In genomic region chr1:154550070-154550469, GRCh38 we compare ENCODE assay signal across 26 cellular contexts. TPM values are rescaled to one million over a fixed set of nuclear protein-coding genes. Genes with fewer than 3 reads are reported as not detected.
A peak's percentile ranks its signal among the peaks of the same experiment; 100 is the strongest.
DNase-seq lines count a peak whose midpoint lies in the region; ATAC-seq and TF ChIP-seq lines count a peak whose summit lies in the region.
"Had no signal": no experiment of that assay in that cellular context is flagged by ENCODE, and none has a peak within 500 bp of the region (broad histone marks: within the 10 kb centered on the region; RNA-seq: fewer than 3 reads in every experiment).

No MANE protein-coding gene starts in this region.

- no peak overlapping the region for H3K4me3 ChIP-seq in PC-3 (ENCODE audit: low read length)
- no peak overlapping the region for H3K4me3 ChIP-seq in MG63
- H3K4me3 ChIP-seq: BLaER1 treated with 17β-estradiol and CSF1 and Interleukin-3, amounts not matched to agents 10 nM and 100 nM; SJSA1 had no signal

- H2AFZ ChIP-seq in PC-3 (ENCODE audit: low read length), result no peak overlapping the region

- no peak overlapping the region for H3K4me3 Mint-ChIP-seq in stimulated activated naive CD8-positive, alpha-beta T cell treated with anti-CD3 and anti-CD28 coated beads, Interleukin-15, amount 100 ng/mL, for 72 hours
- no peak overlapping the region for H3K4me3 Mint-ChIP-seq in activated naive CD4-positive, alpha-beta T cell treated with anti-CD3 and anti-CD28 coated beads, Interleukin-2, amount 10 ng/mL, durations not matched to agents 7 days and 5 days
- H3K4me3 Mint-ChIP-seq: CD4-positive, alpha-beta T cell had no signal

- CTCF ChIA-PET in PC-3 (lab: Charles Lee) (no interaction called here), GM10248 (lab: Yijun Ruan, JAX) (interaction anchor here (0.6 to 14.3 kb wide), 5 partner anchors 10 to 328 kb away, joined by 3 to 369 read pairs (median 3); no protein-coding TSS in a partner anchor)
- CTCF ChIA-PET in activated naive CD4-positive, alpha-beta T cell treated with anti-CD3 and anti-CD28 coated beads, Interleukin-2, amount 10 ng/mL, durations not matched to agents 7 days and 5 days (lab: Charles Lee), result interaction anchor here (10.2 kb wide), 1 partner anchor 69 kb away, joined by 128 read pairs; no protein-coding TSS in a partner anchor

- POLR2A ChIA-PET in PC-3 (lab: Charles Lee; ENCODE audit: unreplicated experiment), result no interaction called here
- POLR2A ChIA-PET in GM10248 (lab: Yijun Ruan, JAX), result no interaction called here

- peaks cover 39% of the 10 kb centered on the region for H3K4me1 Mint-ChIP-seq in stimulated activated naive CD8-positive, alpha-beta T cell treated with anti-CD3 and anti-CD28 coated beads, Interleukin-15, amount 100 ng/mL, for 72 hours
- peaks cover 16% of the 10 kb centered on the region for H3K4me1 Mint-ChIP-seq in activated naive CD4-positive, alpha-beta T cell treated with anti-CD3 and anti-CD28 coated beads, Interleukin-2, amount 10 ng/mL, durations not matched to agents 7 days and 5 days

- H3K9ac ChIP-seq in PC-3 (ENCODE audit: low read length), result no peak overlapping the region

- no peak for ATAC-seq in stimulated activated naive CD8-positive, alpha-beta T cell treated with anti-CD3 and anti-CD28 coated beads, Interleukin-15, amount 100 ng/mL, for 72 hours
- no peak for ATAC-seq in stimulated activated naive CD8-positive, alpha-beta T cell treated with anti-CD3 and anti-CD28 coated beads, Interleukin-15, Interleukin-2, amounts not matched to agents 100 U/mL and 50 U/mL, for 24 hours
- ATAC-seq in PC-3, result no peak
- ATAC-seq: Right ventricle myocardium inferior had no signal

- peak overlapping the region; percentile 6 to 29 for H3K27ac Mint-ChIP-seq in stimulated activated naive CD8-positive, alpha-beta T cell treated with anti-CD3 and anti-CD28 coated beads, Interleukin-15, amount 100 ng/mL, for 72 hours
- H3K27ac Mint-ChIP-seq in activated naive CD4-positive, alpha-beta T cell treated with anti-CD3 and anti-CD28 coated beads, Interleukin-2, amount 10 ng/mL, durations not matched to agents 7 days and 5 days, result no peak overlapping the region
- H3K27ac Mint-ChIP-seq: CD4-positive, alpha-beta T cell had no signal

- H3F3A ChIP-seq in PC-3 (ENCODE audit: low read length, unreplicated experiment), result no peaks in the 10 kb centered on the region

- H3K4me2 ChIP-seq in PC-3 (ENCODE audit: low read length), result no peak overlapping the region

- no peaks in the 10 kb centered on the region for H3K27me3 ChIP-seq in PC-3 (ENCODE audit: low read length)
- no peaks in the 10 kb centered on the region for H3K27me3 ChIP-seq in MG63
- H3K27me3 ChIP-seq: BLaER1 treated with 17β-estradiol and CSF1 and Interleukin-3, amounts not matched to agents 10 nM and 100 nM; SJSA1 had no signal

- no peaks in the 10 kb centered on the region for H3K9me2 ChIP-seq in PC-3 (replicated peaks; ENCODE audit: low read length)

- H3K36me3 ChIP-seq in PC-3 (ENCODE audit: low read depth, low read length) (peaks cover 58% of the 10 kb centered on the region), MG63 (peaks cover 59% of the 10 kb centered on the region)

- BruUV-seq in PC-3 (replicated peaks; lab: Mats Ljungman, UMichigan), result TSS peak; percentile 23

- H3K27me3 Mint-ChIP-seq in stimulated activated naive CD8-positive, alpha-beta T cell treated with anti-CD3 and anti-CD28 coated beads, Interleukin-15, amount 100 ng/mL, for 72 hours, result no peaks in the 10 kb centered on the region
- H3K27me3 Mint-ChIP-seq in activated naive CD4-positive, alpha-beta T cell treated with anti-CD3 and anti-CD28 coated beads, Interleukin-2, amount 10 ng/mL, durations not matched to agents 7 days and 5 days, result peaks cover under 1% of the 10 kb centered on the region
- H3K27me3 Mint-ChIP-seq: CD4-positive, alpha-beta T cell had no signal

- no peak overlapping the region for H3K27ac ChIP-seq in PC-3 (ENCODE audit: low read length)
- H3K27ac ChIP-seq: BLaER1 treated with 17β-estradiol and CSF1 and Interleukin-3, amounts not matched to agents 10 nM and 100 nM; SJSA1 had no signal

- intact Hi-C loops in PC-3 (cut with micrococcal nuclease), result no loop called here

- H3K9me3 ChIP-seq in PC-3 (ENCODE audit: low read length) (no peaks in the 10 kb centered on the region), MG63 (no peaks in the 10 kb centered on the region)
- H3K9me3 ChIP-seq: BLaER1 treated with 17β-estradiol and CSF1 and Interleukin-3, amounts not matched to agents 10 nM and 100 nM; SJSA1 had no signal

- TF ChIP-seq CTCF in PC-3 (conservative IDR thresholded peaks at IDR 0.05; ENCODE audit: low read depth, low read length), result no peak
- TF ChIP-seq CTCF in GM10248 (IDR thresholded peaks at IDR 0.05; ENCODE audit: control extremely low read depth, extremely low read depth, low read depth, missing control alignments), result no peak

- no peaks in the 10 kb centered on the region for H3K4me1 ChIP-seq in PC-3 (ENCODE audit: insufficient read depth, low read length)

- H3K36me3 Mint-ChIP-seq in activated naive CD4-positive, alpha-beta T cell treated with anti-CD3 and anti-CD28 coated beads, Interleukin-2, amount 10 ng/mL, durations not matched to agents 7 days and 5 days, result peaks cover 54% of the 10 kb centered on the region

- 0 out of 2 replicates have a peak, but pooled peaks cover 10% of the 10 kb centered on the region for H4K20me1 ChIP-seq in PC-3 (ENCODE audit: low read length)

- no peaks in the 10 kb centered on the region for H3K9me3 Mint-ChIP-seq in stimulated activated naive CD8-positive, alpha-beta T cell treated with anti-CD3 and anti-CD28 coated beads, Interleukin-15, amount 100 ng/mL, for 72 hours
- no peaks in the 10 kb centered on the region for H3K9me3 Mint-ChIP-seq in activated naive CD4-positive, alpha-beta T cell treated with anti-CD3 and anti-CD28 coated beads, Interleukin-2, amount 10 ng/mL, durations not matched to agents 7 days and 5 days
- H3K9me3 Mint-ChIP-seq: CD4-positive, alpha-beta T cell had no signal

- no peak for DNase-seq in stimulated activated naive CD8-positive, alpha-beta T cell treated with anti-CD3 and anti-CD28 coated beads, Interleukin-15, amount 100 ng/mL, for 72 hours
- no peak for DNase-seq in stimulated activated naive CD8-positive, alpha-beta T cell treated with anti-CD3 and anti-CD28 coated beads, Interleukin-15, Interleukin-2, amounts not matched to agents 100 U/mL and 50 U/mL, for 24 hours
- DNase-seq in PC-3, result no peak
- DNase-seq in islet precursor cell, result peak; percentile 12
- no peak for DNase-seq in activated naive CD4-positive, alpha-beta T cell treated with anti-CD3 and anti-CD28 coated beads, Interleukin-2, amount 10 ng/mL, durations not matched to agents 7 days and 5 days
- DNase-seq in MG63, result no peak
- DNase-seq in GM10248 (ENCODE audit: extremely low spot score), result no peak
- DNase-seq: AML-193; CD4-positive, alpha-beta T cell; EL; GF-D8; HCEC 1CT; KG1; NCI-H1092; NCI-H1417 treated with DMSO at 0.1 percent for 48 hours; NCI-H187; NCI-H2081 treated with DMSO at 0.1 percent for 48 hours; NCI-H2171; NCI-H226; NCI-H510A; NCI-H69; OCI-M1 had no signal

- peaks cover 7% of the 10 kb centered on the region; the same call in 1 of the 2 replicates for H3K79me2 ChIP-seq in PC-3 (ENCODE audit: low read length)

RNA-seq across cellular contexts. Expression of gene UBE2Q1, which starts 8.4 kb away (rescaled TPM):
- total RNA-seq in PC-3 (2014; rRNA removed), result 40.0 and 66.6 TPM in 2 replicates
- total RNA-seq in MG63 (2014; rRNA removed; shearing (Covaris generic); ENCODE audit: low replicate concordance), result 38.1 and 66.0 TPM in 2 replicates

RNA-seq across cellular contexts. Expression of gene CHRNB2, which starts 17.5 kb away (rescaled TPM):
- total RNA-seq in PC-3 (2014; rRNA removed), result not detected in 2 replicates
- not detected in 2 replicates for total RNA-seq in MG63 (2014; rRNA removed; shearing (Covaris generic); ENCODE audit: low replicate concordance)
- total RNA-seq: CD4-positive, alpha-beta T cell; Right ventricle myocardium inferior; RPMI7951; SJSA1 had no signal

RNA-seq across cellular contexts. Expression of gene SHE, which starts 47.9 kb away (rescaled TPM):
- not detected in 2 replicates for total RNA-seq in PC-3 (2014; rRNA removed)
- not detected in 2 replicates for total RNA-seq in MG63 (2014; rRNA removed; shearing (Covaris generic); ENCODE audit: low replicate concordance)
- total RNA-seq: CD4-positive, alpha-beta T cell; RPMI7951; SJSA1 had no signal

RNA-seq across cellular contexts. Expression of gene TDRD10, which starts 48.1 kb away (rescaled TPM):
- not detected in 2 replicates for total RNA-seq in PC-3 (2014; rRNA removed)
- not detected in 2 replicates for total RNA-seq in MG63 (2014; rRNA removed; shearing (Covaris generic); ENCODE audit: low replicate concordance)
- total RNA-seq: CD4-positive, alpha-beta T cell; RPMI7951; SJSA1 had no signal

RNA-seq across cellular contexts. Expression of gene ADAR, which starts 57.9 kb away (rescaled TPM):
- 129 and 136 TPM in 2 replicates for total RNA-seq in PC-3 (2014; rRNA removed)
- total RNA-seq in MG63 (2014; rRNA removed; shearing (Covaris generic); ENCODE audit: low replicate concordance), result 63.6 and 63.9 TPM in 2 replicates
